8 cellular contexts compared by ENCODE assay signal in the genomic region with DNA sequence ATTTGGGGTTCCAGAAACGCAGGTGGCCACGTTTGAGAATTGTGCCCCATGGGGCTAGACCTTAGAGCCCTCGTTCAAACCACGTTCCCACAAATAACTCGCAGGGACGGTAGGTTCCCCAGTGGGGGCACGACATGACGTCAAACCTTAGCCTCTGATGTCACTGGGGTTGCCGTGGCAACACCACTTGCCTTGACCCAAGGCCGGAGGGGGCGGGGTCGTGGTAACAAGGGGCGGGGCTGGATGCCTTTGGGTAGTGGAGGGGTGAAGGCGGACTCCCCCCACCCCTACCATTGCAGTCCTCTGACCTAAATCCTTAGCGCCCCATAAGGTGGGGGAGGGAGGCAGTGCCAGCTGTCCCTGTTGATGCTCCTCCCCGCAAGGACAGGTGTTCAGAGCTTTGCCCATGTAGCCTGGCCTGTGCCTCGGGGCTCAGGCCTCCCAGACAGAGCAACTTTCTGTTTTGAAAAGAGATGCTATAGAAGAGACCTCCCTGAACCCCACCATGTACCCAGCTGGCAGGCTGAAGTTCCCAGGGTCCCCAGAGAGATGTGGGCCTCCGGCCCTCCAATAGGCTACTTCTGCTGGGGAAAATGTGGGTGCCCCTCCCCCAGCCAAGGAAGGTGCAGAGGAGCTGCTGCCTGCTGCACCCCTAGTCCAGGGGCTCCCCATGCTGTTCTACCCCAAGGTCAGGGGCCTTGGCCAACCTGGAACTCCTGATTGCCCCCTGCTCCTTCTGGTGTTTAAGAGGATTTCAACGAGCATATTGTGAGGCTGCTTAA. TPM values are rescaled to one million over a fixed set of nuclear protein-coding genes. Genes with fewer than 3 reads are reported as not detected.
DNase-seq lines count a peak whose midpoint lies in the region; ATAC-seq and TF ChIP-seq lines count a peak whose summit lies in the region.

No MANE protein-coding gene starts in this region.

- ATAC-seq in HG03280 (IDR thresholded peaks at IDR 0.05; ENCODE audit: unreplicated experiment) = no peak

- H3K4me1 ChIP-seq in tibial artery = peaks cover 0 to 36% (median 21%) of the 10 kb centered on the region in 4 donors

- H3K27me3 ChIP-seq in tibial artery = peaks cover 5 to 83% of the 10 kb centered on the region in 2 donors

- peaks cover 56% of the 10 kb centered on the region for H3K4me1 Mint-ChIP-seq in neural crest cell

- intact Hi-C loops in tibial artery (cut with DNase I; ENCODE audit: low total_unique reads) = loop anchor here (1.0 to 10.0 kb wide), 2 partner anchors 119 to 261 kb away; no protein-coding TSS in a partner anchor

- no peak overlapping the region for H3K27ac Mint-ChIP-seq in neural crest cell (ENCODE audit: unreplicated experiment)

- no peaks in the 10 kb centered on the region for H3K36me3 ChIP-seq in tibial artery

- H3K27me3 Mint-ChIP-seq in neural crest cell (ENCODE audit: low read depth) = peaks cover 22% of the 10 kb centered on the region

- H3K36me3 Mint-ChIP-seq in neural crest cell (ENCODE audit: low read depth) = no peaks in the 10 kb centered on the region

- no peaks in the 10 kb centered on the region for H3K9me3 ChIP-seq in tibial artery

- DNase-seq in D341Med (ENCODE audit: low spot score) = peak; percentile 75
- peak; percentile 57 for DNase-seq in NCI-H146 (lab: John Stamatoyannopoulos, UW)
- DNase-seq in neural crest cell (ENCODE audit: low read depth, low spot score) = no peak
- DNase-seq in NOMO-1 treated with DMSO at 0.1 percent for 48 hours (lab: John Stamatoyannopoulos, UW; ENCODE audit: unreplicated experiment) = no peak
- no peak for DNase-seq in activated effector memory CD4-positive, alpha-beta T cell treated with anti-CD3 and anti-CD28 coated beads, Interleukin-2, amount 50 U/mL, for 16 hours
- DNase-seq in tibial artery = no peak

- no peak for TF ChIP-seq CTCF in neural crest cell (conservative IDR thresholded peaks at IDR 0.05)
- TF ChIP-seq CTCF in tibial artery (IDR thresholded peaks at IDR 0.05) = no peak

- H3K9me3 Mint-ChIP-seq in neural crest cell = no peaks in the 10 kb centered on the region

- H3K4me3 ChIP-seq in tibial artery = no peak overlapping the region

- H3K4me3 Mint-ChIP-seq in neural crest cell = peak overlapping the region; percentile 73

- H3K27ac ChIP-seq in cingulate gyrus (ENCODE audit: low read depth, low read length) (peak overlapping the region; percentile 72), tibial artery (no peak overlapping the region)

RNA-seq across cellular contexts. Expression of a gene that starts 1.9 kb away (rescaled TPM):
- total RNA-seq in neural crest cell = 12.5 and 13.9 TPM in 2 replicates

Comparison
In these comparisons a context has a peak if more than half of its experiments do, and no peak if none do; other contexts are left out.
1. DNase-seq: peak in D341Med (single experiment) and NCI-H146 (single experiment); none in neural crest cell (single experiment), NOMO-1 treated with DMSO at 0.1 percent for 48 hours (single experiment), activated effector memory CD4-positive, alpha-beta T cell treated with anti-CD3 and anti-CD28 coated beads, Interleukin-2, amount 50 U/mL, for 16 hours (single experiment) and tibial artery (0 of 2).